Comparison of ENCODE assay signal across 8 cellular contexts in the genomic region with DNA sequence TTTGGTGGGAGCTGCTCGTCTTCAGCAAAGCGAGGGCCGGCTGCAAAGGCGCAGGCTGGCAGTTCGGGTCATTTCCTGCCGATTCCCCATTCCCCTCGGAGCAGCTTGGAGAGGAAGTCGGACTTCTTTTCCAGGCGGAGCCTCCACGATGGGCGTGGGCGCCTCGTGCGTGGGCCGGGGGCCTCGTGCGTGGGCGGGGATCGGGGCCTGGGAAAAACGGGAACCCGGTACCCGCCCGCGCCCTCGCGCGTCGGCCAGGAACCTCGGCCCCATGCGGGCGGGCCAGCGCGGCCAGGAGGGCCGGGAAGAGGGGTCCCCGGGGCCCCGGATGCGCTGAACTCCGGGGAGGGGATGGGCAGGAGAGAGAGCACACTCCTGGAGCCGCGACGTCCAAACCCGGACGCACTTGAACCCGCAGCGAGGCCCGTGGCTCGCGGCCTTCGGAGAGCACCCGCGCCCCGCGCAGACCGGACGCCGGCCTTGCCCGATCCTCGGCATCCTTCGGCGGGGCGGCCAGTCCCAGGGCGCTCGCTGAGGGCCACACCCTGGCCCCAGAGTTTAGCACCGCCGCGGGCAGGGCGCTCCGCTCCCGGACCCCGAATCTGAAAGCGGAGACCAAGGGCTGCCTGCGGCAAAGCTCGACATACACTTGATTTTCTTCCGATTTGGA.
DNase-seq lines count a peak whose midpoint lies in the region; ATAC-seq and TF ChIP-seq lines count a peak whose summit lies in the region.

No MANE protein-coding gene starts in this region.

- H3K9me2 ChIP-seq in SU-DHL-6 (replicated peaks; ENCODE audit: insufficient read depth, low read length): no peaks in the 10 kb centered on the region

- H3K4me1 ChIP-seq in BLaER1 (0 out of 2 replicates have a peak, but pooled peaks cover 6% of the 10 kb centered on the region), mucosa of stomach (ENCODE audit: control insufficient read depth, insufficient read depth, low read length) (no peaks in the 10 kb centered on the region), vagina (peaks cover 9% of the 10 kb centered on the region)

- H3K27ac ChIP-seq in BLaER1 (no peak overlapping the region), SU-DHL-6 (ENCODE audit: low read depth, low read length) (no peak overlapping the region), vagina (peak overlapping the region; percentile 66)

- peak; percentile 47 for ATAC-seq in GM18907 (IDR thresholded peaks at IDR 0.05; ENCODE audit: unreplicated experiment)
- peak; percentile 27 for ATAC-seq in HG03095 (IDR thresholded peaks at IDR 0.05; ENCODE audit: unreplicated experiment)

- peak overlapping the region; percentile 36 for H3K4me3 ChIP-seq in BLaER1
- H3K4me3 ChIP-seq in SU-DHL-6 (ENCODE audit: insufficient read depth, low read length, poor library complexity, severe bottlenecking): peak overlapping the region; percentile 42
- H3K4me3 ChIP-seq in mucosa of stomach (ENCODE audit: low read length): peak overlapping the region; percentile 36
- H3K4me3 ChIP-seq in vagina: peak overlapping the region; percentile 58 to 84

- H3K27me3 ChIP-seq in BLaER1 (peaks cover 37% of the 10 kb centered on the region), SU-DHL-6 (ENCODE audit: low read length) (no peaks in the 10 kb centered on the region), mucosa of stomach (ENCODE audit: control insufficient read depth, insufficient read depth, low read length) (peaks cover 56% of the 10 kb centered on the region), vagina (no peaks in the 10 kb centered on the region)

- H3F3A ChIP-seq in SU-DHL-6 (ENCODE audit: insufficient read depth): no peaks in the 10 kb centered on the region

- intact Hi-C loops in vagina (cut with DNase I): loop anchor here (5.0 to 10.0 kb wide), 3 partner anchors 80 to 510 kb away; a partner anchor contains a TSS

- H2AFZ ChIP-seq in SU-DHL-6 (ENCODE audit: low read depth, low read length, severe bottlenecking): no peak overlapping the region

- peak; percentile 35 for DNase-seq in epidermal melanocyte (ENCODE audit: insufficient read length, low spot score)
- DNase-seq in vagina (ENCODE audit: extremely low spot score in 2 of 2): peak in 1 of 2 donors; percentile 86
- no peak for DNase-seq in erythroblast (lab: John Stamatoyannopoulos, UW)

- H4K20me1 ChIP-seq in BLaER1 (peaks cover 10% of the 10 kb centered on the region; the same call in 1 of the 2 replicates), SU-DHL-6 (ENCODE audit: low read depth, low read length) (no peaks in the 10 kb centered on the region)

- H3K36me3 ChIP-seq in BLaER1 (no peaks in the 10 kb centered on the region), SU-DHL-6 (ENCODE audit: low read length) (no peaks in the 10 kb centered on the region), mucosa of stomach (ENCODE audit: control insufficient read depth, insufficient read depth, low read length) (no peaks in the 10 kb centered on the region), vagina (no peaks in the 10 kb centered on the region)

- H3K9me3 ChIP-seq in BLaER1: 0 out of 2 replicates have a peak, but pooled peaks cover 6% of the 10 kb centered on the region
- H3K9me3 ChIP-seq in SU-DHL-6 (ENCODE audit: insufficient read depth, low read length): no peaks in the 10 kb centered on the region
- no peaks in the 10 kb centered on the region for H3K9me3 ChIP-seq in mucosa of stomach (ENCODE audit: control insufficient read depth, low read length)
- no peaks in the 10 kb centered on the region for H3K9me3 ChIP-seq in vagina

- no peaks in the 10 kb centered on the region for H3K79me2 ChIP-seq in SU-DHL-6 (ENCODE audit: insufficient read depth, low read length)

- H3K4me2 ChIP-seq in BLaER1 (peak overlapping the region; percentile 47), SU-DHL-6 (ENCODE audit: low read depth, low read length, poor library complexity, severe bottlenecking) (peak overlapping the region; percentile 41)

- TF ChIP-seq CTCF in SU-DHL-6 (IDR thresholded peaks at IDR 0.05; ENCODE audit: insufficient read depth, low read length, poor library complexity, severe bottlenecking) (no peak), vagina (IDR thresholded peaks at IDR 0.05) (no peak)

- no peak for TF ChIP-seq POLR2A in vagina (IDR thresholded peaks at IDR 0.05)
- TF ChIP-seq POLR2A in erythroblast (IDR thresholded peaks at IDR 0.05; ENCODE audit: low read length): no peak

- H3K9ac ChIP-seq in BLaER1 (no peak overlapping the region), SU-DHL-6 (ENCODE audit: low read length) (no peak overlapping the region), mucosa of stomach (ENCODE audit: low read length) (peak overlapping the region; percentile 39)
